Comparison of ENCODE assay signal across 15 cellular contexts in genomic region chr4:13647012-13647411, GRCh38. TPM values are rescaled to one million over a fixed set of nuclear protein-coding genes. Genes with fewer than 3 reads are reported as not detected.
DNase-seq lines count a peak whose midpoint lies in the region; ATAC-seq, FAIRE-seq and TF ChIP-seq lines count a peak whose summit lies in the region.
"Had no signal": no experiment of that assay in that cellular context is flagged by ENCODE, and none has a peak within 500 bp of the region (broad histone marks: within the 10 kb centered on the region; RNA-seq: fewer than 3 reads in every experiment).

No MANE protein-coding gene starts in this region.

- H3K56ac ChIP-seq in H1 (replicated peaks; ENCODE audit: insufficient read length, low read depth, low read length) = no peak overlapping the region

- intact Hi-C loops in testis (cut with DNase I; ENCODE audit: low total_unique reads) = no loop called here

- H3K27ac ChIP-seq in H1 (ENCODE audit: low read depth, low read length) (no peak overlapping the region), testis (peak overlapping the region; percentile 34 to 55)
- H3K27ac ChIP-seq: prostate gland, RWPE1 had no signal

- no peak for DNase-seq in activated naive CD4-positive, alpha-beta T cell treated with anti-CD3 and anti-CD28 coated beads, Interleukin-2, amount 50 U/mL, for 72 hours (ENCODE audit: low spot score in 2 of 2)
- no peak for DNase-seq in activated naive CD4-positive, alpha-beta T cell treated with anti-CD3 and anti-CD28 coated beads, Interleukin-2, amount 50 U/mL, for 16 hours
- peak; percentile 1 for DNase-seq in NCI-H446 treated with DMSO at 0.1 percent for 48 hours (lab: John Stamatoyannopoulos, UW)
- DNase-seq in H1 (ENCODE audit: low read depth in 1 of 2, low spot score in 2 of 2) = no peak
- DNase-seq in testis = peak; percentile 33
- DNase-seq in HT-29 (ENCODE audit: low spot score) = no peak
- no peak for DNase-seq in MG63
- no peak for DNase-seq in NCI-H146 (lab: John Stamatoyannopoulos, UW)
- DNase-seq: amniotic stem cell; foreskin melanocyte; islet precursor cell; stimulated activated CD4-positive, alpha-beta T cell treated with anti-CD3 and anti-CD28 coated beads, Interleukin-1b, Interleukin-23, amount 100 ng/mL, for 48 hours had no signal

- H3K14ac ChIP-seq in H1 (ENCODE audit: insufficient read length) = no peak overlapping the region

- H2AK5ac ChIP-seq in H1 (ENCODE audit: low read depth, low read length) = no peak overlapping the region

- ATAC-seq in activated naive CD4-positive, alpha-beta T cell treated with anti-CD3 and anti-CD28 coated beads, Interleukin-2, amount 50 U/mL, for 72 hours = no peak

- POLR2A ChIA-PET in H1 (lab: Charles Lee; ENCODE audit: partially characterized antibody) = interaction anchor here (1.2 kb wide), 1 partner anchor 19 kb away, joined by 3 read pairs; the partner anchor contains the start of gene BOD1L1

- CTCF ChIA-PET in H1 (lab: Charles Lee; ENCODE audit: partially characterized antibody) = interaction anchor here (9.3 kb wide), 1 partner anchor 8 kb away, joined by 108 read pairs; no protein-coding TSS in a partner anchor

- no peak overlapping the region for H4K5ac ChIP-seq in H1 (ENCODE audit: insufficient read length, low read depth, low read length)

- no peaks in the 10 kb centered on the region for H3K79me2 ChIP-seq in H1 (ENCODE audit: control insufficient read depth in 1 of 2, insufficient read depth in 2 of 2, low read length in 2 of 2)

- H3K4me3 ChIP-seq in H1 (ENCODE audit: extremely low read depth in 1 of 4, insufficient read depth in 2 of 4, low read depth in 3 of 4, low read length in 4 of 4) = peak overlapping the region in 1 of 4 experiments; percentile 22; a peak in 1 of 8 replicates
- H3K4me3 ChIP-seq in testis = no peak overlapping the region
- H3K4me3 ChIP-seq in MG63 = no peak overlapping the region
- H3K4me3 ChIP-seq: prostate gland had no signal

- no peak overlapping the region for H3K23ac ChIP-seq in H1 (ENCODE audit: insufficient read length)

- peak overlapping the region in 1 of 2 experiments; percentile 47; a peak in 2 of 4 replicates for H3K4me2 ChIP-seq in H1 (ENCODE audit: insufficient read depth in 1 of 2, low read depth in 2 of 2, low read length in 2 of 2)

- no peak overlapping the region for H3K4ac ChIP-seq in H1 (replicated peaks; ENCODE audit: insufficient read length, low read depth, low read length)

- H2AFZ ChIP-seq in H1 (ENCODE audit: low read length) = peak overlapping the region; percentile 83; the same call in 1 of the 2 replicates

- no peak overlapping the region for H2BK15ac ChIP-seq in H1 (ENCODE audit: low read length)

- no peak for TF ChIP-seq EP300 in H1 (IDR thresholded peaks at IDR 0.05; ENCODE audit: borderline replicate concordance in 1 of 2, low read depth in 2 of 2, low read length in 2 of 2)

- H3K36me3 Mint-ChIP-seq in activated naive CD4-positive, alpha-beta T cell treated with anti-CD3 and anti-CD28 coated beads, Interleukin-2, amount 50 U/mL, for 72 hours = no peaks in the 10 kb centered on the region

- no peaks in the 10 kb centered on the region for H3K23me2 ChIP-seq in H1 (ENCODE audit: low read depth, low read length)

- H2BK12ac ChIP-seq in H1 (ENCODE audit: low read depth, low read length) = no peak overlapping the region

- H3K9ac ChIP-seq in H1 (replicated peaks in 1 of 4; ENCODE audit: extremely low read depth in 1 of 4, low read depth in 3 of 4, low read length in 3 of 4) = no peak overlapping the region

- no peaks in the 10 kb centered on the region for H3K9me3 Mint-ChIP-seq in activated naive CD4-positive, alpha-beta T cell treated with anti-CD3 and anti-CD28 coated beads, Interleukin-2, amount 50 U/mL, for 72 hours

- H3K27me3 ChIP-seq in H1 (replicated peaks in 1 of 4; ENCODE audit: control insufficient read depth in 3 of 4, extremely low read depth in 1 of 4, insufficient read depth in 3 of 4, low read length in 3 of 4) (no peaks in the 10 kb centered on the region), testis (no peaks in the 10 kb centered on the region), MG63 (no peaks in the 10 kb centered on the region)

- H3K4me1 ChIP-seq in H1 (replicated peaks in 1 of 4; ENCODE audit: control insufficient read depth in 3 of 4, insufficient read depth in 4 of 4, low read length in 3 of 4) = peaks cover 0 to 3% (median 0%) of the 10 kb centered on the region in 4 experiments; a peak in 3 of 7 replicates
- H3K4me1 ChIP-seq in testis = peaks cover 10% of the 10 kb centered on the region
- H3K4me1 ChIP-seq: prostate gland had no signal

- peak overlapping the region; percentile 65 to 90 for H3K27ac Mint-ChIP-seq in activated naive CD4-positive, alpha-beta T cell treated with anti-CD3 and anti-CD28 coated beads, Interleukin-2, amount 50 U/mL, for 72 hours

- no peaks in the 10 kb centered on the region for H4K20me1 ChIP-seq in H1 (replicated peaks in 1 of 2; ENCODE audit: control insufficient read depth in 1 of 2, insufficient read depth in 2 of 2, low read length in 2 of 2)

- H3K36me3 ChIP-seq in H1 (ENCODE audit: control insufficient read depth in 2 of 4, insufficient read depth in 4 of 4, low read length in 3 of 4) = no peaks in the 10 kb centered on the region
- no peaks in the 10 kb centered on the region for H3K36me3 ChIP-seq in testis (ENCODE audit: low read depth, missing control alignments)
- H3K36me3 ChIP-seq in MG63 = no peaks in the 10 kb centered on the region
- H3K36me3 ChIP-seq: prostate gland had no signal

- no peak overlapping the region for H4K8ac ChIP-seq in H1 (ENCODE audit: extremely low read depth, insufficient read depth, low read length)

- WGBS in H1 (ENCODE audit: extremely low coverage in 1 of 2, insufficient coverage in 1 of 2, insufficient read length in 1 of 2, insufficient replicate concordance in 2 of 2, low coverage in 1 of 2, low lambda C conversion rate in 2 of 2, missing lambda C conversion rate in 1 of 2), 2 experiments = 47% methylated on average over 6 of the region's 6 CpGs; no CpG with 5 or more reads in 1 of the 2 experiments
- 27 to 34% methylated on average over 6 of the region's 6 CpGs for WGBS in testis, 2 donors

- FAIRE-seq in H1 (lab: Jason Lieb, UNC) = no peak
- FAIRE-seq: urothelium cell line had no signal

- no peaks in the 10 kb centered on the region for H3K79me1 ChIP-seq in H1 (ENCODE audit: low read depth, low read length)

- TF ChIP-seq POLR2A in H1 (IDR thresholded peaks at IDR 0.05; ENCODE audit: control extremely low read depth in 1 of 2, low read depth in 2 of 2, low read length in 2 of 2) (no peak), testis (IDR thresholded peaks at IDR 0.05) (no peak)

- H4K91ac ChIP-seq in H1 (replicated peaks; ENCODE audit: insufficient read length, low read length) = no peak overlapping the region

- no peak overlapping the region for H2BK120ac ChIP-seq in H1 (replicated peaks; ENCODE audit: low read depth, low read length)

- no peak for TF ChIP-seq RAD21 in H1 (IDR thresholded peaks at IDR 0.05 in 1 of 2, conservative IDR thresholded peaks at IDR 0.05 in 1 of 2; ENCODE audit: low read depth in 2 of 2, low read length in 2 of 2)

- no peak overlapping the region for H3K18ac ChIP-seq in H1 (ENCODE audit: extremely low read depth, low read length)

- no peak overlapping the region for H2BK5ac ChIP-seq in H1 (ENCODE audit: low read depth, low read length)

- H3K9me3 ChIP-seq in H1 (ENCODE audit: insufficient read depth in 2 of 2, low read depth in 1 of 2, low read length in 1 of 2) (no peaks in the 10 kb centered on the region), testis (no peaks in the 10 kb centered on the region), MG63 (no peaks in the 10 kb centered on the region)
- H3K9me3 ChIP-seq: prostate gland had no signal

- TF ChIP-seq CTCF in H1 (IDR thresholded peaks at IDR 0.05; ENCODE audit: control extremely low read depth in 1 of 3, insufficient read depth in 1 of 3, low read depth in 1 of 3, low read length in 3 of 3) (no peak), testis (IDR thresholded peaks at IDR 0.05) (no peak)

- no peak overlapping the region for H2BK20ac ChIP-seq in H1 (ENCODE audit: low read length)

TF ChIP-seq in H1, 55 proteins besides CTCF, POLR2A, EP300 and RAD21 (continues in another document):
- no peak for TF ChIP-seq NRF1 (IDR thresholded peaks at IDR 0.05; ENCODE audit: low read depth, low read length)
- no peak for TF ChIP-seq NANOG (IDR thresholded peaks at IDR 0.05; ENCODE audit: insufficient read depth, low read depth, low read length, poor library complexity, severe bottlenecking)
- no peak for TF ChIP-seq BACH1 (IDR thresholded peaks at IDR 0.05; ENCODE audit: low read length)

RNA-seq across cellular contexts. Expression of gene BOD1L1, which starts 19.5 kb away (rescaled TPM):
- 10 to 100 TPM; 36.6 to 36.8 TPM for total RNA-seq in activated naive CD4-positive, alpha-beta T cell treated with anti-CD3 and anti-CD28 coated beads, Interleukin-2, amount 50 U/mL, for 72 hours
- total RNA-seq in H1 (2021; fragmentation: NEBNext Ultra II Directional; extraction: Animal tissue kit (Norgen Biotek cat#: 25700)) = 34.9 and 39.3 TPM in 2 replicates
- 4.3 and 6.8 TPM in 2 replicates for polyA plus RNA-seq in H1 (2011; rRNA removed)
- polyA plus RNA-seq in H1 (2011; cell fraction: cytosol; rRNA removed) = 11.0 TPM
- 24.5 TPM for polyA plus RNA-seq in H1 (2011; cell fraction: nucleus; rRNA removed)
- polyA plus RNA-seq in H1 (2012, experiment 1 of 2) = 20.5 to 32.8 TPM (median 22.9 TPM) in 4 replicates
- 1.3 TPM for polyA plus RNA-seq in H1 (2012, experiment 2 of 2)
- polyA plus RNA-seq in H1 (2013, experiment 1 of 2) = 40.1 TPM
- polyA plus RNA-seq in H1 (2013, experiment 2 of 2) = 33.4 TPM
- 27.2 and 30.9 TPM in 2 replicates for polyA minus RNA-seq in H1 (2011; rRNA and poly(A)+ RNA removed)
- polyA minus RNA-seq in H1 (2011; cell fraction: cytosol; rRNA and poly(A)+ RNA removed) = 16.7 TPM
- 77.9 TPM for polyA minus RNA-seq in H1 (2011; cell fraction: nucleus; rRNA and poly(A)+ RNA removed)
- 100 to 1,000 TPM in 1 of 2 donors, 10 to 100 TPM in 1; 98.1 to 108 TPM for total RNA-seq in testis
- polyA plus RNA-seq in testis (ENCODE audit: insufficient read depth, low read depth, low replicate concordance) = 14.7 TPM
- total RNA-seq in HT-29 (2014; rRNA removed; shearing (Covaris generic)) = 9.9 and 13.0 TPM in 2 replicates
- total RNA-seq in MG63 (2014; rRNA removed; shearing (Covaris generic); ENCODE audit: low replicate concordance) = 4.1 and 11.3 TPM in 2 replicates

Comparison
In these comparisons a context has a peak if more than half of its experiments do, and no peak if none do; other contexts are left out.
1. DNase-seq: peak in NCI-H446 treated with DMSO at 0.1 percent for 48 hours (single experiment) and testis (single experiment); none in activated naive CD4-positive, alpha-beta T cell treated with anti-CD3 and anti-CD28 coated beads, Interleukin-2, amount 50 U/mL, for 72 hours (0 of 2), activated naive CD4-positive, alpha-beta T cell treated with anti-CD3 and anti-CD28 coated beads, Interleukin-2, amount 50 U/mL, for 16 hours (single experiment), H1 (0 of 2), HT-29 (single experiment), MG63 (single experiment) and NCI-H146 (single experiment).